Comparison of ENCODE assay signal across 8 cellular contexts in the genomic region with DNA sequence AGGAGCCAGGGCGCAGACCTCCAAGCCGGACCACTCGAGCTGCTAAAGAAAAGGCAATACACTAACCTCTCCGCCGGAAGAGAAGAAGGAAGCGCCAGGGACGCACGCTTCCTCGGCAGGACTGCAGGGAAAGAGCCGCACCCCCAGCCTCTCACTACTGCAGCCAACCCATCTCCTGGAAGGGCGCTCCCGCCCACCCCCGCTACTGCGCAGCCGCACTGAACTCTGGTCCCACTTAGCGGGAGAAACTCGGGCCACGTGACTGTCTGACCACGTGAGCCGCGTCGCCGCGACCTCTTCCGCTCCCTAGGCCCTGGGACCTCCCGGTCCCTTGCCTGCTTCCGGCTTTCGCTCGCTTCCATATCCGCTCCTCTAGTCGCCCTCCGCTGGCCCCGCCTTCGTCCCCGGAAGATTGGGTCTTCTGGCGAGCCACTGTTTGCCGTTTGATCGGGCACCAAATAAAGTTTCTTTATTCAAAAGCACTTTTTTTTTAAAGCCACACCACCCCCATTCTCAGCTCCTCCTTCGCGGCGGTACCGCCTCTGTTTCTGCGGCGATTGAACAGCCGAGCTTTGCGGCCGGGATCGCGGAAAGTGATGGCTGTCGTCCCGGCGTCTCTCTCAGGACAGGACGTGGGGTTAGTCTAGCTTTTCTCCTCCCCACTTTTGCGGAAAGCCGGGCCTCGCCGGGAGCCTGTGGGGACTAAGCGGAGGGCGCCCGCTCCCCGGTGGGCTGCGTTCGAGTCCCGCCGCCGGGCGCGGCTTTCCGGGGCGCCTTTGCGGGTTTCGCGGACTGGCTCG. TPM values are rescaled to one million over a fixed set of nuclear protein-coding genes. Genes with fewer than 3 reads are reported as not detected.
DNase-seq lines count a peak whose midpoint lies in the region; ATAC-seq and TF ChIP-seq lines count a peak whose summit lies in the region.

A gene with protein sequence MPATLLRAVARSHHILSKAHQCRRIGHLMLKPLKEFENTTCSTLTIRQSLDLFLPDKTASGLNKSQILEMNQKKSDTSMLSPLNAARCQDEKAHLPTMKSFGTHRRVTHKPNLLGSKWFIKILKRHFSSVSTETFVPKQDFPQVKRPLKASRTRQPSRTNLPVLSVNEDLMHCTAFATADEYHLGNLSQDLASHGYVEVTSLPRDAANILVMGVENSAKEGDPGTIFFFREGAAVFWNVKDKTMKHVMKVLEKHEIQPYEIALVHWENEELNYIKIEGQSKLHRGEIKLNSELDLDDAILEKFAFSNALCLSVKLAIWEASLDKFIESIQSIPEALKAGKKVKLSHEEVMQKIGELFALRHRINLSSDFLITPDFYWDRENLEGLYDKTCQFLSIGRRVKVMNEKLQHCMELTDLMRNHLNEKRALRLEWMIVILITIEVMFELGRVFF (minus strand): TSS at position 177 of the 800 bp plus-strand sequence. CDS start 6,315 bp downstream, outside the sequence.

- peak within 1 kb of the TSS; percentile 84 for H3K4me3 ChIP-seq in HUES64 (ENCODE audit: low read length)
- peak within 1 kb of the TSS; percentile 79 for H3K4me3 ChIP-seq in OCI-LY1 (ENCODE audit: low read depth, low read length, poor library complexity, severe bottlenecking)

- in situ Hi-C loops in endometrial microvascular endothelial cells (cut with HindIII; ENCODE audit: inconsistent ontology term, low pct_unique_long_range_greater_than_20kb, low sequenced_read_pairs): no loop called here

- H3K27ac ChIP-seq in HUES64 (ENCODE audit: low read depth, low read length) (peak within 1 kb of the TSS; percentile 91), OCI-LY1 (ENCODE audit: low read depth, low read length, poor library complexity, severe bottlenecking) (peak within 1 kb of the TSS; percentile 55)

- no peaks in the 10 kb centered on the region for H3K9me2 ChIP-seq in OCI-LY1 (ENCODE audit: low read depth, low read length)

- peak; percentile 97 for ATAC-seq in GM21447 (IDR thresholded peaks at IDR 0.05; ENCODE audit: unreplicated experiment)

- peak within 1 kb of the TSS; percentile 98 for H3K4me2 ChIP-seq in OCI-LY1 (ENCODE audit: low read length)

- intact Hi-C loops in Calu3 (cut with micrococcal nuclease; ENCODE audit: unreplicated experiment): loop anchor here (10.0 kb wide), 1 partner anchor 213 kb away; no protein-coding TSS in a partner anchor

- H3K9me3 Mint-ChIP-seq in Calu3 (ENCODE audit: low read depth, unreplicated experiment): no peaks in the 10 kb centered on the region

- peak; percentile 96 for DNase-seq in Calu3
- DNase-seq in activated CD8-positive, alpha-beta memory T cell treated with anti-CD3 and anti-CD28 coated beads, Interleukin-2, amount 50 U/mL, for 4 hours: peak; percentile 99
- DNase-seq in mesenteric fat pad (ENCODE audit: low spot score): peak; percentile 100
- peak; percentile 99 for DNase-seq in stimulated activated CD8-positive, alpha-beta memory T cell treated with anti-CD3 and anti-CD28 coated beads, Interleukin-15, amount 100 ng/mL, for 24 hours (ENCODE audit: low read depth)

- peaks cover 28% of the 10 kb centered on the region for H3K79me2 ChIP-seq in OCI-LY1 (ENCODE audit: insufficient read depth, low read length)

- H3K9ac ChIP-seq in HUES64 (ENCODE audit: low read depth, low read length) (peak within 1 kb of the TSS; percentile 94), OCI-LY1 (ENCODE audit: low read length) (peak within 1 kb of the TSS; percentile 80)

- H3F3A ChIP-seq in OCI-LY1 (ENCODE audit: insufficient read depth, low read length): no peaks in the 10 kb centered on the region

- H3K36me3 ChIP-seq in HUES64 (ENCODE audit: insufficient read depth, low read length): peaks cover 18% of the 10 kb centered on the region
- no peaks in the 10 kb centered on the region for H3K36me3 ChIP-seq in OCI-LY1 (ENCODE audit: insufficient read depth, low read length)

- TF ChIP-seq CTCF in Calu3 (IDR thresholded peaks at IDR 0.05; ENCODE audit: unreplicated experiment) (no peak), OCI-LY1 (IDR thresholded peaks at IDR 0.05; ENCODE audit: low read length) (no peak)

- no TSS peak for BruUV-seq in Calu3 (replicated peaks; lab: Mats Ljungman, UMichigan)

- under 1% methylated on average over 74 of the region's 74 CpGs for WGBS in HUES64

- H3K27ac Mint-ChIP-seq in Calu3 (ENCODE audit: unreplicated experiment): peak within 1 kb of the TSS; percentile 89

- no peaks in the 10 kb centered on the region for H4K20me1 ChIP-seq in OCI-LY1 (ENCODE audit: insufficient read depth, low read length)

- peaks cover 7% of the 10 kb centered on the region for H3K4me1 Mint-ChIP-seq in Calu3 (ENCODE audit: low read depth, unreplicated experiment)

- H3K4me3 Mint-ChIP-seq in Calu3 (ENCODE audit: low read depth, unreplicated experiment): peak within 1 kb of the TSS; percentile 84

- H3K27me3 ChIP-seq in HUES64 (ENCODE audit: insufficient read depth, low read length) (no peaks in the 10 kb centered on the region), OCI-LY1 (ENCODE audit: insufficient read depth, low read length) (no peaks in the 10 kb centered on the region)

- no peaks in the 10 kb centered on the region for H3K27me3 Mint-ChIP-seq in Calu3 (ENCODE audit: unreplicated experiment)

- H3K9me3 ChIP-seq in HUES64 (ENCODE audit: insufficient read depth, low read depth, low read length): no peaks in the 10 kb centered on the region
- no peaks in the 10 kb centered on the region for H3K9me3 ChIP-seq in OCI-LY1 (ENCODE audit: low read length)

- 0 out of 2 replicates have a peak within 1 kb of the TSS, but pooled peaks have one; percentile 1 for H2AFZ ChIP-seq in OCI-LY1 (ENCODE audit: low read length)

- H3K36me3 Mint-ChIP-seq in Calu3 (ENCODE audit: insufficient read depth, unreplicated experiment): peaks cover 20% of the 10 kb centered on the region

- CTCF ChIA-PET in Calu3 (lab: Charles Lee): interaction anchor here (0.6 kb wide), 1 partner anchor 815 kb away, joined by 3 read pairs; no protein-coding TSS in a partner anchor

- H3K4me1 ChIP-seq in HUES64 (ENCODE audit: insufficient read depth, low read length) (peaks cover 35% of the 10 kb centered on the region), OCI-LY1 (ENCODE audit: insufficient read depth, low read length, severe bottlenecking) (peaks cover 42% of the 10 kb centered on the region)

RNA-seq across cellular contexts. Expression of the gene that starts here (rescaled TPM):
- 13.2 and 15.5 TPM in 2 replicates for total RNA-seq in Calu3 (2022)
- polyA plus RNA-seq in HUES64 (2013, experiment 1 of 2): 24.5 TPM
- 24.9 TPM for polyA plus RNA-seq in HUES64 (2013, experiment 2 of 2)
- total RNA-seq in endometrial microvascular endothelial cells (ENCODE audit: inconsistent ontology term): 19.5 TPM
- total RNA-seq in mesenteric fat pad: 22.0 TPM

Comparison
In these comparisons a context has a peak if more than half of its experiments do, and no peak if none do; other contexts are left out.
1. Peak in every context shown above with its lines: DNase-seq, ATAC-seq, H3K4me3 ChIP-seq and H3K27ac ChIP-seq.